In genomic region chr20:48164034-48164433, GRCh38 we compare ENCODE assay signal across 2 cellular contexts.
TF ChIP-seq lines count a peak whose summit lies in the region.

No MANE protein-coding gene starts in this region.

TF ChIP-seq in IMR-90, 13 proteins besides CTCF, POLR2A, EP300 and RAD21:
- TF ChIP-seq RCOR1 (IDR thresholded peaks at IDR 0.05; ENCODE audit: insufficient replicate concordance, low read length): no peak
- no peak for TF ChIP-seq RFX5 (IDR thresholded peaks at IDR 0.05; ENCODE audit: low read depth, low read length)
- no peak for TF ChIP-seq CHD1 (IDR thresholded peaks at IDR 0.05; ENCODE audit: low read depth, low read length)
- no peak for TF ChIP-seq FOS (IDR thresholded peaks at IDR 0.05; ENCODE audit: low read depth, low read length)
- no peak for TF ChIP-seq BHLHE40 (IDR thresholded peaks at IDR 0.05; ENCODE audit: low read depth, low read length)
- TF ChIP-seq ELK1 (IDR thresholded peaks at IDR 0.05; ENCODE audit: borderline replicate concordance, low read depth, low read length): no peak
- no peak for TF ChIP-seq NFE2L2 (IDR thresholded peaks at IDR 0.05; ENCODE audit: low read depth, low read length)
- TF ChIP-seq CEBPB (IDR thresholded peaks at IDR 0.05; ENCODE audit: low read depth, low read length): no peak
- TF ChIP-seq MAFK (IDR thresholded peaks at IDR 0.05; ENCODE audit: low read depth, low read length): no peak
- no peak for TF ChIP-seq MAZ (IDR thresholded peaks at IDR 0.05; ENCODE audit: borderline replicate concordance, low read depth, low read length)
- no peak for TF ChIP-seq SMC3 (IDR thresholded peaks at IDR 0.05; ENCODE audit: low read depth, low read length)
- TF ChIP-seq MXI1 (IDR thresholded peaks at IDR 0.05; ENCODE audit: borderline replicate concordance, low read depth, low read length): no peak
- no peak for TF ChIP-seq USF2 (IDR thresholded peaks at IDR 0.05; ENCODE audit: low read depth, low read length)
TF ChIP-seq in IMR-90: peak in this region for 0.

TF ChIP-seq in K562, 482 proteins besides CTCF, POLR2A, EP300 and RAD21:
- peak; percentile 66; the same call in 1 of the 2 replicates for TF ChIP-seq ELF4 (CRISPR knock-in tag; IDR thresholded peaks at IDR 0.05)
- no peak for TF ChIP-seq MXD1 (CRISPR knock-in tag; IDR thresholded peaks at IDR 0.05; ENCODE audit: borderline replicate concordance, poor library complexity, severe bottlenecking)
- TF ChIP-seq ZNF354B (CRISPR knock-in tag; IDR thresholded peaks at IDR 0.05): no peak
- peak; percentile 25; the same call in 1 of the 2 replicates for TF ChIP-seq HBP1 (CRISPR knock-in tag; IDR thresholded peaks at IDR 0.05)
- TF ChIP-seq BCLAF1 (IDR thresholded peaks at IDR 0.05; ENCODE audit: borderline replicate concordance in 1 of 2, control insufficient read depth in 1 of 2, low read depth in 2 of 2, low read length in 1 of 2): 0 out of 4 replicates have a peak, but pooled peaks of 1 of the 2 experiments have one; percentile 26
- TF ChIP-seq THRB (CRISPR knock-in tag; conservative IDR thresholded peaks at IDR 0.05): peak; percentile 83; the same call in 1 of the 2 replicates
- no peak for TF ChIP-seq GMEB1 (CRISPR knock-in tag; IDR thresholded peaks at IDR 0.05)
